ENCODE assay signal across 8 cellular contexts in genomic region chr20:34069341-34070078, GRCh38. TPM values are rescaled to one million over a fixed set of nuclear protein-coding genes. Genes with fewer than 3 reads are reported as not detected.
DNase-seq lines count a peak whose midpoint lies in the region; ATAC-seq and TF ChIP-seq lines count a peak whose summit lies in the region.

No MANE protein-coding gene starts in this region.

- peak overlapping the region; percentile 72; the same call in 1 of the 2 replicates for H2AK5ac ChIP-seq in IMR-90 (ENCODE audit: low read depth, low read length)

- no peak overlapping the region for H3K4me3 ChIP-seq in A673 (ENCODE audit: low read depth, low read length, poor library complexity, severe bottlenecking)
- H3K4me3 ChIP-seq in IMR-90 (ENCODE audit: insufficient read depth, low read depth, low read length): no peak overlapping the region
- H3K4me3 ChIP-seq in OCI-LY7 (ENCODE audit: low read depth, low read length, poor library complexity, severe bottlenecking): no peak overlapping the region
- H3K4me3 ChIP-seq in testis: no peak overlapping the region

- no peak overlapping the region for H2BK120ac ChIP-seq in IMR-90 (ENCODE audit: low read depth, low read length)

- H3K27ac ChIP-seq in A673 (ENCODE audit: low read depth, low read length, poor library complexity, severe bottlenecking) (peak overlapping the region; percentile 13), IMR-90 (ENCODE audit: insufficient read depth, low read length) (no peak overlapping the region), OCI-LY7 (ENCODE audit: low read depth, low read length, poor library complexity, severe bottlenecking) (peak overlapping the region; percentile 38), testis (peak overlapping the region; percentile 21 to 29)

- H3K27me3 ChIP-seq in A673 (replicated peaks; ENCODE audit: insufficient read depth, low read depth, low read length, poor library complexity) (no peaks in the 10 kb centered on the region), IMR-90 (ENCODE audit: control insufficient read depth, insufficient read depth, low read length) (no peaks in the 10 kb centered on the region), testis (no peaks in the 10 kb centered on the region)

- H3K23ac ChIP-seq in IMR-90 (ENCODE audit: low read depth, low read length): no peak overlapping the region

- H4K20me1 ChIP-seq in IMR-90 (ENCODE audit: insufficient read depth, low read length) (peaks cover 77% of the 10 kb centered on the region), OCI-LY7 (ENCODE audit: insufficient read depth, low read length) (peaks cover 8% of the 10 kb centered on the region)

- no peaks in the 10 kb centered on the region for H3K9me3 Mint-ChIP-seq in activated T-cell treated with anti-CD3 and anti-CD28 coated beads, Interleukin-2, amount 50 U/mL, for 4 hours
- H3K9me3 Mint-ChIP-seq in nephron: no peaks in the 10 kb centered on the region

- DNase-seq in A673 (ENCODE audit: low spot score): peak; percentile 91
- peak; percentile 85 for DNase-seq in IMR-90
- peak; percentile 84 for DNase-seq in OCI-LY7 (ENCODE audit: low spot score)
- peak; percentile 41 for DNase-seq in activated T-cell treated with anti-CD3 and anti-CD28 coated beads, Interleukin-2, amount 50 U/mL, for 4 hours
- peak; percentile 69 for DNase-seq in fibroblast of gingiva (ENCODE audit: low read depth)
- peak; percentile 85 for DNase-seq in testis

- 0 out of 4 replicates have a peak overlapping the region, but pooled peaks of 1 of the 2 experiments have one; percentile 7 for H4K8ac ChIP-seq in IMR-90 (ENCODE audit: low read depth in 2 of 2, low read length in 2 of 2)

- in situ Hi-C loops in IMR-90 (cut with MboI; ENCODE audit: low sequenced_read_pairs): loop anchor here (5.0 kb wide), 1 partner anchor 212 kb away; no protein-coding TSS in a partner anchor

- no CpG with 5 or more reads among the region's 7 CpGs for WGBS in IMR-90 (ENCODE audit: extremely low coverage in 2 of 2, insufficient read length in 1 of 2), 2 experiments
- WGBS in testis, 2 donors: 32 to 34% methylated on average over 7 of the region's 7 CpGs

- BruUV-seq in A673 (replicated peaks; lab: Mats Ljungman, UMichigan) (no TSS peak), IMR-90 (replicated peaks; lab: Mats Ljungman, UMichigan) (no TSS peak), OCI-LY7 (replicated peaks; lab: Mats Ljungman, UMichigan) (no TSS peak)

- no peak overlapping the region for H2BK5ac ChIP-seq in IMR-90 (ENCODE audit: low read depth, low read length, poor library complexity, severe bottlenecking)

- H3K4me1 ChIP-seq in A673 (ENCODE audit: insufficient read depth, low read length, poor library complexity, severe bottlenecking) (peaks cover 51% of the 10 kb centered on the region), IMR-90 (ENCODE audit: control insufficient read depth, insufficient read depth, low read length) (peaks cover 18% of the 10 kb centered on the region), OCI-LY7 (ENCODE audit: insufficient read depth, low read length, poor library complexity, severe bottlenecking) (peaks cover 21% of the 10 kb centered on the region), testis (peaks cover 17% of the 10 kb centered on the region)

- dilution Hi-C loops in IMR-90 (cut with HindIII; ENCODE audit: low sequenced_read_pairs, unreplicated experiment): no loop called here

- H3K79me2 ChIP-seq in OCI-LY7 (ENCODE audit: insufficient read depth, low read depth, low read length): peaks cover 23% of the 10 kb centered on the region; the same call in 1 of the 2 replicates

- H3K79me1 ChIP-seq in IMR-90 (ENCODE audit: low read depth in 1 of 2, low read length in 2 of 2): peaks cover 39 to 90% of the 10 kb centered on the region in 2 experiments

- H3K4me2 ChIP-seq in IMR-90 (ENCODE audit: low read depth, low read length) (no peak overlapping the region), OCI-LY7 (ENCODE audit: low read length) (peak overlapping the region; percentile 21; the same call in 1 of the 2 replicates)

- peak overlapping the region; percentile 32 to 81 (median 50) for H3K27ac Mint-ChIP-seq in nephron

- H3K9me3 ChIP-seq in A673 (ENCODE audit: low read depth, low read length, poor library complexity, severe bottlenecking) (no peaks in the 10 kb centered on the region), IMR-90 (ENCODE audit: control insufficient read depth, insufficient read depth, low read length) (no peaks in the 10 kb centered on the region), OCI-LY7 (ENCODE audit: low read length) (no peaks in the 10 kb centered on the region), testis (no peaks in the 10 kb centered on the region)

- ATAC-seq in GM18520 (IDR thresholded peaks at IDR 0.05; ENCODE audit: unreplicated experiment) (peak; percentile 71), IMR-90 (ENCODE audit: low read depth) (peak; percentile 73)
- peak; percentile 81 for ATAC-seq in activated T-cell treated with anti-CD3 and anti-CD28 coated beads, Interleukin-2, amount 50 U/mL, for 4 hours

- H3K4me1 Mint-ChIP-seq in activated T-cell treated with anti-CD3 and anti-CD28 coated beads, Interleukin-2, amount 50 U/mL, for 4 hours (ENCODE audit: low read depth): peaks cover 27% of the 10 kb centered on the region
- peaks cover 49% of the 10 kb centered on the region for H3K4me1 Mint-ChIP-seq in nephron

- H4K5ac ChIP-seq in IMR-90 (ENCODE audit: low read depth, low read length): no peak overlapping the region

- H3K14ac ChIP-seq in IMR-90 (replicated peaks; ENCODE audit: low read depth, low read length): no peak overlapping the region; the same call in 1 of the 2 replicates

- no peak overlapping the region for H3K4ac ChIP-seq in IMR-90 (ENCODE audit: low read depth, low read length)

- peak; percentile 97 for TF ChIP-seq RAD21 in IMR-90 (IDR thresholded peaks at IDR 0.05; ENCODE audit: low read length)

- no peaks in the 10 kb centered on the region for H3K9me2 ChIP-seq in OCI-LY7 (ENCODE audit: insufficient read depth, low read length)

- peaks cover 12% of the 10 kb centered on the region for H3K36me3 Mint-ChIP-seq in activated T-cell treated with anti-CD3 and anti-CD28 coated beads, Interleukin-2, amount 50 U/mL, for 4 hours (ENCODE audit: insufficient read depth)
- H3K36me3 Mint-ChIP-seq in nephron (ENCODE audit: low read depth): peaks cover 13% of the 10 kb centered on the region

- H3K9ac ChIP-seq in IMR-90 (ENCODE audit: low read depth, low read length): no peak overlapping the region

- TF ChIP-seq CTCF in A673 (conservative IDR thresholded peaks at IDR 0.05; ENCODE audit: low read depth, low read length): peak; percentile 86
- TF ChIP-seq CTCF in IMR-90 (conservative IDR thresholded peaks at IDR 0.05; ENCODE audit: low read depth, low read length): peak; percentile 95
- peak; percentile 93 for TF ChIP-seq CTCF in OCI-LY7 (conservative IDR thresholded peaks at IDR 0.05; ENCODE audit: low read length)
- peak; percentile 76 to 92 (median 84) for TF ChIP-seq CTCF in nephron (IDR thresholded peaks at IDR 0.05; ENCODE audit: unreplicated experiment in 3 of 3)
- peak; percentile 73 to 94 (median 83) for TF ChIP-seq CTCF in testis (IDR thresholded peaks at IDR 0.05)

- H3K36me3 ChIP-seq in A673 (ENCODE audit: insufficient read depth, low read length, poor library complexity, severe bottlenecking): peaks cover 10% of the 10 kb centered on the region
- H3K36me3 ChIP-seq in IMR-90 (ENCODE audit: control insufficient read depth, insufficient read depth, low read length): peaks cover 21% of the 10 kb centered on the region
- peaks cover 53% of the 10 kb centered on the region for H3K36me3 ChIP-seq in OCI-LY7 (ENCODE audit: insufficient read depth, low read length)
- no peaks in the 10 kb centered on the region for H3K36me3 ChIP-seq in testis (ENCODE audit: low read depth, missing control alignments)

- no peak overlapping the region; the same call in 1 of the 2 replicates for H4K91ac ChIP-seq in IMR-90 (ENCODE audit: insufficient read depth, low read depth, low read length)

- H2BK15ac ChIP-seq in IMR-90 (ENCODE audit: low read depth, low read length): no peak overlapping the region; the same call in 2 of the 3 replicates

- H2AFZ ChIP-seq in IMR-90 (replicated peaks; ENCODE audit: low read length, poor library complexity) (peak overlapping the region; percentile 15), OCI-LY7 (ENCODE audit: low read length) (no peak overlapping the region)

- no peak for TF ChIP-seq POLR2A in IMR-90 (IDR thresholded peaks at IDR 0.05; ENCODE audit: low read depth, low read length)
- TF ChIP-seq POLR2A in testis (IDR thresholded peaks at IDR 0.05): no peak

- H3K4me3 Mint-ChIP-seq in activated T-cell treated with anti-CD3 and anti-CD28 coated beads, Interleukin-2, amount 50 U/mL, for 4 hours: no peak overlapping the region
- no peak overlapping the region for H3K4me3 Mint-ChIP-seq in nephron

- no peaks in the 10 kb centered on the region for H3K27me3 Mint-ChIP-seq in activated T-cell treated with anti-CD3 and anti-CD28 coated beads, Interleukin-2, amount 50 U/mL, for 4 hours (ENCODE audit: low read depth)
- no peaks in the 10 kb centered on the region for H3K27me3 Mint-ChIP-seq in nephron (ENCODE audit: low read depth)

- H2AK9ac ChIP-seq in IMR-90 (replicated peaks; ENCODE audit: low read depth, low read length, poor library complexity): peak overlapping the region; percentile 9

- peaks cover 20% of the 10 kb centered on the region for H3K9me1 ChIP-seq in IMR-90 (ENCODE audit: insufficient read depth, low read length)

- POLR2A ChIA-PET in A673 (lab: Charles Lee; ENCODE audit: low non-redundant PET): interaction anchor here (0.6 kb wide), 1 partner anchor 668 kb away, joined by 3 read pairs; no protein-coding TSS in a partner anchor
- POLR2A ChIA-PET in IMR-90 (lab: Charles Lee; ENCODE audit: unreplicated experiment): interaction anchor here (0.5 kb wide), 1 partner anchor 11 kb away, joined by 8 read pairs; no protein-coding TSS in a partner anchor
- POLR2A ChIA-PET in OCI-LY7 (lab: Charles Lee): interaction anchor here (0.6 to 0.9 kb wide), 2 partner anchors 59 to 155 kb away, joined by 3 read pairs; no protein-coding TSS in a partner anchor

- intact Hi-C loops in A673 (cut with micrococcal nuclease; ENCODE audit: unreplicated experiment) (loop anchor here (1.0 to 5.0 kb wide), 3 partner anchors 137 to 277 kb away; no protein-coding TSS in a partner anchor), IMR-90 (cut with micrococcal nuclease) (loop anchor here (1.0 to 2.0 kb wide), 5 partner anchors 60 to 277 kb away; partner anchors contain the start of gene RALY), OCI-LY7 (cut with micrococcal nuclease; ENCODE audit: unreplicated experiment) (loop anchor here (1.0 kb wide), 3 partner anchors 60 to 206 kb away; no protein-coding TSS in a partner anchor), testis (cut with DNase I; ENCODE audit: low total_unique reads) (loop anchor here (10.0 kb wide), 1 partner anchor 205 kb away; no protein-coding TSS in a partner anchor)

- no peak overlapping the region for H3K56ac ChIP-seq in IMR-90 (ENCODE audit: extremely low read depth, insufficient read depth, low read length)

- H3K18ac ChIP-seq in IMR-90 (ENCODE audit: low read depth, low read length): no peak overlapping the region

- CTCF ChIA-PET in A673 (lab: Charles Lee) (interaction anchor here (0.6 to 1.2 kb wide), 4 partner anchors 59 to 453 kb away, joined by 3 to 4 read pairs (median 3); no protein-coding TSS in a partner anchor), IMR-90 (lab: Yijun Ruan, JAX) (interaction anchor here (1.1 to 2.0 kb wide), 5 partner anchors 14 to 211 kb away, joined by 3 to 6 read pairs (median 3); no protein-coding TSS in a partner anchor), OCI-LY7 (lab: Charles Lee; ENCODE audit: unreplicated experiment) (interaction anchor here (1.4 to 3.3 kb wide), 2 partner anchors 10 to 206 kb away, joined by 4 to 19 read pairs; no protein-coding TSS in a partner anchor)

- 0 out of 2 replicates have a peak overlapping the region, but pooled peaks have one; percentile 18 for H2BK20ac ChIP-seq in IMR-90 (ENCODE audit: low read depth, low read length)

RNA-seq across cellular contexts. Expression of gene EIF2S2, which starts 42.5 kb away (rescaled TPM):
- total RNA-seq in A673 (2021) (130 and 142 TPM in 2 replicates), IMR-90 (2012; rRNA removed) (66.9 and 84.7 TPM in 2 replicates), OCI-LY7 (2022) (130 and 140 TPM in 2 replicates), testis (10 to 100 TPM; 41.9 to 45.4 TPM)
- polyA plus RNA-seq in IMR-90 (2012; rRNA removed) (56.7 and 61.7 TPM in 2 replicates), testis (ENCODE audit: insufficient read depth, low read depth, low replicate concordance) (48.9 TPM)
- 16.0 and 24.6 TPM in 2 replicates for polyA plus RNA-seq in IMR-90 (2012; cell fraction: cytosol; rRNA removed)
- 3.4 and 29.4 TPM in 2 replicates for polyA plus RNA-seq in IMR-90 (2012; cell fraction: nucleus; rRNA removed; ENCODE audit: low replicate concordance)
- total RNA-seq in OCI-LY7 (2014; rRNA removed; shearing (Covaris generic)): 104 and 112 TPM in 2 replicates
- total RNA-seq in activated T-cell treated with anti-CD3 and anti-CD28 coated beads, Interleukin-2, amount 50 U/mL, for 4 hours: 100 to 1,000 TPM; 128 to 132 (median 130) TPM

Comparison
In these comparisons a context has a peak if more than half of its experiments do, and no peak if none do; other contexts are left out.
1. DNase-seq: peak in every context shown above with its lines; median percentile 91 in A673; 85 in IMR-90; 85 in testis; 84 in OCI-LY7; 69 in fibroblast of gingiva; 41 in activated T-cell treated with anti-CD3 and anti-CD28 coated beads, Interleukin-2, amount 50 U/mL, for 4 hours.